11 cellular contexts compared by ENCODE assay signal in the genomic region with DNA sequence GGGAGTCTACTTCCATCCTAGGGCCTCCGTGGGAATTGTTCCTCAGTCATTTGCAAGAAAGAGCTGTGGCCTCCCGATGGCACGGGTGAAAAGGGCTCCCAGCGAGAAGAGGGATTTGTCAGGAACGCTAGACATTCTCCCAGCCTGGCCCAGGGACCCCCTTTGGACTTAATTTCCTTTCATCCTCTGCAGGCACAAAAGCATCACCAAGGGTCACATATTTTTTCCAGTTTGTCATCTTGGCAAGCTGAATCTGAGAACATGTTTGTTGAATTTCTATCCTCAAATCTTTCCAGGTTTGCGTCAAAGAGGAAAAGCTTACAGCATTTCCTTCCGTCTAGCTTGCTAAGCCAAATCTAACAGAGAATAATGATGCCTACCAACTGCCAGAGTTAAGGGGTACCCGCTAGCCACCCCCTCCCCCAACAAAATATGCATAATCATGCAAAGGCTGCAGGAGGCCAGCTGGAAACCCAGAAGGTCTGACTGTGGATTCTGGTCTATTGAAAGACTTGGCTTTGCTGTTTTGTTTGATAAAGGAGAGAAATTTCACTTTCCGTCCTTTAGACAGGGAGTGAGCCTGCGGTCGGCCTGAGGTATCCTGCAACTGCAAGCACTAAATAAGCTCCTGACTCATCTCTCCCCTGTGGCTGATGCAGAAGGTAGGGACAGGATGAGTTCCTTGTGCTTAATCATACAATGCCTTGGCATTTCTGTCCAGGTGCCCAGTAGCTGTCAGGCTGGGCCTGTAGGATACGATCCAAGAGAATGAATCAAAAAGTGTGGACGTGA. TPM values are rescaled to one million over a fixed set of nuclear protein-coding genes. Genes with fewer than 3 reads are reported as not detected.
DNase-seq lines count a peak whose midpoint lies in the region; ATAC-seq and TF ChIP-seq lines count a peak whose summit lies in the region.
"Had no signal": no experiment of that assay in that cellular context is flagged by ENCODE, and none has a peak within 500 bp of the region (broad histone marks: within the 10 kb centered on the region; RNA-seq: fewer than 3 reads in every experiment).

No MANE protein-coding gene starts in this region.

- H3K4me3 ChIP-seq in NT2/D1 (ENCODE audit: insufficient read length, low read depth), result no peak overlapping the region
- no peak overlapping the region for H3K4me3 ChIP-seq in epithelial cell of esophagus (ENCODE audit: low read length)

- no peaks in the 10 kb centered on the region for H3K9me3 Mint-ChIP-seq in mesothelial cell of epicardium
- H3K9me3 Mint-ChIP-seq: naive B cell had no signal

- ATAC-seq in HG03159 (IDR thresholded peaks at IDR 0.05; ENCODE audit: unreplicated experiment) (no peak), HG03520 (IDR thresholded peaks at IDR 0.05; ENCODE audit: unreplicated experiment) (no peak), GM21360 (IDR thresholded peaks at IDR 0.05; ENCODE audit: unreplicated experiment) (no peak)

- no peaks in the 10 kb centered on the region for H3K27me3 ChIP-seq in NT2/D1 (ENCODE audit: insufficient read depth, insufficient read length)

- H3K4me3 Mint-ChIP-seq in mesothelial cell of epicardium, result no peak overlapping the region

- DNase-seq in NT2/D1 (ENCODE audit: low read depth, low spot score) (peak; percentile 43), epithelial cell of esophagus (ENCODE audit: low read depth) (peak; percentile 98), mesothelial cell of epicardium (ENCODE audit: low spot score in 2 of 2, unreplicated experiment in 2 of 2) (no peak), NCI-H1092 treated with DMSO at 0.1 percent for 48 hours (lab: John Stamatoyannopoulos, UW) (no peak)
- DNase-seq: naive B cell had no signal

- H3K27ac ChIP-seq in 22Rv1, result 0 out of 2 replicates have a peak overlapping the region, but pooled peaks have one; percentile 33
- H3K27ac ChIP-seq: C4-2B, HL-60 had no signal

- peak overlapping the region; percentile 84 for H3K27ac Mint-ChIP-seq in mesothelial cell of epicardium

- H3K9ac ChIP-seq in NT2/D1 (ENCODE audit: insufficient read length, low read depth), result peak overlapping the region; percentile 15

- peaks cover 20% of the 10 kb centered on the region for H3K36me3 ChIP-seq in NT2/D1 (ENCODE audit: insufficient read depth, insufficient read length, low read length)

- H3K9me3 ChIP-seq in NT2/D1 (ENCODE audit: insufficient read depth, low read length), result no peaks in the 10 kb centered on the region

- peaks cover 20% of the 10 kb centered on the region for H3K4me1 Mint-ChIP-seq in mesothelial cell of epicardium

- H3K27me3 Mint-ChIP-seq in mesothelial cell of epicardium (ENCODE audit: low read depth), result no peaks in the 10 kb centered on the region
- H3K27me3 Mint-ChIP-seq: naive B cell had no signal

- TF ChIP-seq CTCF in 22Rv1 (IDR thresholded peaks at IDR 0.05) (no peak), epithelial cell of esophagus (IDR thresholded peaks at IDR 0.05; ENCODE audit: insufficient read depth, low read depth, low read length, missing control alignments) (no peak), mesothelial cell of epicardium (IDR thresholded peaks at IDR 0.05; ENCODE audit: unreplicated experiment) (no peak)

- peaks cover 13% of the 10 kb centered on the region for H3K4me1 ChIP-seq in NT2/D1 (ENCODE audit: insufficient read depth, insufficient read length)

- H3K36me3 Mint-ChIP-seq in mesothelial cell of epicardium, result peaks cover 4% of the 10 kb centered on the region
- H3K36me3 Mint-ChIP-seq: naive B cell had no signal

RNA-seq across cellular contexts. Expression of a gene that starts 23.1 kb away (rescaled TPM):
- 26.1 to 27.8 TPM (median 26.6 TPM) in 3 replicates for total RNA-seq in mesothelial cell of epicardium

RNA-seq across cellular contexts. Expression of a gene that starts 54.4 kb away (rescaled TPM):
- 110 to 121 TPM (median 114 TPM) in 3 replicates for total RNA-seq in mesothelial cell of epicardium

Comparison
In these comparisons a context has a peak if more than half of its experiments do, and no peak if none do; other contexts are left out.
1. DNase-seq: peak in NT2/D1 (single experiment) and epithelial cell of esophagus (single experiment); none in mesothelial cell of epicardium (0 of 2) and NCI-H1092 treated with DMSO at 0.1 percent for 48 hours (single experiment).